9 cellular contexts compared by ENCODE assay signal in the genomic region with DNA sequence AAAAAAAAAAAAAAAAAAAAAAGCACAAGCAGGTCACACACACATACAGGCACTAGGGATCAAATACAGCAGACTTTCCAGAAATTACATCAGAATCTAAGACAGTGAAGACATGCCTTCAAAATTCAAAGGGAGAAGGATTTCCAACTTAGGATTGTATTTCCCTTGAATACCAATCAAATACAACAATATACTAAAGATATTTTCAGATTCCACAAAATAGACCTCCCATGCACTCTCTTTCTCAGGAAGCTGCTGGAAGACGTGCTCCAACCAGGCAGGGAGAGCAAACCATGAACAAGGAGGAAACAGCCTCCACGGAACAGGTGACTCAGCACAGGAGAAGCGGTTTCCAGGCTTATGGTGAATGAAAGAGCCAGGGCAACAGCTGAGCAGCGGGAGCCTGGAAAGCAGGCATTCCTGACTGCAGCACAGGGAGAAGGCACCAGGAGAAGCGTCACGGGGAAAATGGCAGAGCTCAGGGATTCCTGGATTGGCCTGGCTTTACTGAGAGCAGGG. TPM values are rescaled to one million over a fixed set of nuclear protein-coding genes. Genes with fewer than 3 reads are reported as not detected.
A peak's percentile ranks its signal among the peaks of the same experiment; 100 is the strongest.
DNase-seq lines count a peak whose midpoint lies in the region; ATAC-seq and TF ChIP-seq lines count a peak whose summit lies in the region.
"Had no signal": no experiment of that assay in that cellular context is flagged by ENCODE, and none has a peak within 500 bp of the region (broad histone marks: within the 10 kb centered on the region; RNA-seq: fewer than 3 reads in every experiment).

No MANE protein-coding gene starts in this region.

- peak; percentile 14; the same call in 1 of the 2 replicates for TF ChIP-seq RAD21 in Ishikawa (IDR thresholded peaks at IDR 0.05; ENCODE audit: low read depth)

- H3K4me1 ChIP-seq in mesodermal cell (ENCODE audit: control insufficient read depth, insufficient read depth, low read length, poor library complexity, severe bottlenecking) = peaks cover 31% of the 10 kb centered on the region

- ATAC-seq in HG03378 (IDR thresholded peaks at IDR 0.05; ENCODE audit: unreplicated experiment) (no peak), left lobe of liver (no peak), HG02884 (IDR thresholded peaks at IDR 0.05; ENCODE audit: unreplicated experiment) (no peak)
- ATAC-seq: activated CD8-positive, alpha-beta T cell treated with anti-CD3 and anti-CD28 coated beads for 36 hours had no signal

- H3K4me3 ChIP-seq in AG09309 (ENCODE audit: control insufficient read depth, low read depth, low read length) = no peak overlapping the region
- no peak overlapping the region for H3K4me3 ChIP-seq in choroid plexus epithelial cell (ENCODE audit: low read depth, low read length)
- no peak overlapping the region for H3K4me3 ChIP-seq in mesodermal cell (ENCODE audit: extremely low read depth, insufficient read depth, low read length, poor library complexity, severe bottlenecking)

- no peak for TF ChIP-seq CTCF in AG09309 (IDR thresholded peaks at IDR 0.05; ENCODE audit: control insufficient read depth, insufficient read depth, low read depth, low read length, missing control alignments)
- TF ChIP-seq CTCF in choroid plexus epithelial cell (conservative IDR thresholded peaks at IDR 0.05; ENCODE audit: low read depth, low read length) = no peak

- peaks cover 49% of the 10 kb centered on the region for H3K36me3 ChIP-seq in mesodermal cell (ENCODE audit: control insufficient read depth, insufficient read depth, low read length)

- peak overlapping the region; percentile 90 for H3K27ac ChIP-seq in mesodermal cell (ENCODE audit: low read depth, low read length, severe bottlenecking)

- H3K9me3 ChIP-seq in mesodermal cell (ENCODE audit: control insufficient read depth, low read length) = no peaks in the 10 kb centered on the region

- peak; percentile 56 for DNase-seq in AG09309 (ENCODE audit: low read depth)
- DNase-seq in choroid plexus epithelial cell (ENCODE audit: low read depth) = peak; percentile 87
- no peak for DNase-seq in activated gamma-delta T cell (lab: John Stamatoyannopoulos, UW)
- no peak for DNase-seq in left lobe of liver (ENCODE audit: low spot score)
- DNase-seq: activated CD8-positive, alpha-beta T cell treated with anti-CD3 and anti-CD28 coated beads for 36 hours had no signal

- TF ChIP-seq EP300 in Ishikawa (IDR thresholded peaks at IDR 0.05; ENCODE audit: borderline replicate concordance) = no peak; the same call in 1 of the 2 replicates

- 14 to 29% methylated on average over 5 to 6 of the region's 6 CpGs for WGBS in mesodermal cell (ENCODE audit: insufficient coverage in 2 of 2), 2 experiments

TF ChIP-seq in Ishikawa, 13 proteins besides CTCF, POLR2A, EP300 and RAD21:
- TF ChIP-seq TEAD4 (IDR thresholded peaks at IDR 0.05) (0 out of 2 replicates have a peak, but pooled peaks have one; percentile 21), ZBTB7A (IDR thresholded peaks at IDR 0.05; ENCODE audit: low read depth) (no peak), FOXM1 (IDR thresholded peaks at IDR 0.05; ENCODE audit: borderline replicate concordance, low read depth) (no peak), YY1 (IDR thresholded peaks at IDR 0.05; ENCODE audit: low read depth) (no peak), NFIC (IDR thresholded peaks at IDR 0.05) (no peak), CEBPB (IDR thresholded peaks at IDR 0.05) (no peak), CREB1 (IDR thresholded peaks at IDR 0.05; ENCODE audit: low read depth) (no peak), EGR1 (IDR thresholded peaks at IDR 0.05) (no peak), TAF1 (IDR thresholded peaks at IDR 0.05; ENCODE audit: low read depth) (no peak), TCF12 (IDR thresholded peaks at IDR 0.05; ENCODE audit: low read depth) (0 out of 2 replicates have a peak, but pooled peaks have one; percentile 23)
- TF ChIP-seq, protein P1, sequence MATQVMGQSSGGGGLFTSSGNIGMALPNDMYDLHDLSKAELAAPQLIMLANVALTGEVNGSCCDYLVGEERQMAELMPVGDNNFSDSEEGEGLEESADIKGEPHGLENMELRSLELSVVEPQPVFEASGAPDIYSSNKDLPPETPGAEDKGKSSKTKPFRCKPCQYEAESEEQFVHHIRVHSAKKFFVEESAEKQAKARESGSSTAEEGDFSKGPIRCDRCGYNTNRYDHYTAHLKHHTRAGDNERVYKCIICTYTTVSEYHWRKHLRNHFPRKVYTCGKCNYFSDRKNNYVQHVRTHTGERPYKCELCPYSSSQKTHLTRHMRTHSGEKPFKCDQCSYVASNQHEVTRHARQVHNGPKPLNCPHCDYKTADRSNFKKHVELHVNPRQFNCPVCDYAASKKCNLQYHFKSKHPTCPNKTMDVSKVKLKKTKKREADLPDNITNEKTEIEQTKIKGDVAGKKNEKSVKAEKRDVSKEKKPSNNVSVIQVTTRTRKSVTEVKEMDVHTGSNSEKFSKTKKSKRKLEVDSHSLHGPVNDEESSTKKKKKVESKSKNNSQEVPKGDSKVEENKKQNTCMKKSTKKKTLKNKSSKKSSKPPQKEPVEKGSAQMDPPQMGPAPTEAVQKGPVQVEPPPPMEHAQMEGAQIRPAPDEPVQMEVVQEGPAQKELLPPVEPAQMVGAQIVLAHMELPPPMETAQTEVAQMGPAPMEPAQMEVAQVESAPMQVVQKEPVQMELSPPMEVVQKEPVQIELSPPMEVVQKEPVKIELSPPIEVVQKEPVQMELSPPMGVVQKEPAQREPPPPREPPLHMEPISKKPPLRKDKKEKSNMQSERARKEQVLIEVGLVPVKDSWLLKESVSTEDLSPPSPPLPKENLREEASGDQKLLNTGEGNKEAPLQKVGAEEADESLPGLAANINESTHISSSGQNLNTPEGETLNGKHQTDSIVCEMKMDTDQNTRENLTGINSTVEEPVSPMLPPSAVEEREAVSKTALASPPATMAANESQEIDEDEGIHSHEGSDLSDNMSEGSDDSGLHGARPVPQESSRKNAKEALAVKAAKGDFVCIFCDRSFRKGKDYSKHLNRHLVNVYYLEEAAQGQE (IDR thresholded peaks at IDR 0.05; ENCODE audit: low read depth) = no peak
- TF ChIP-seq, protein P2, sequence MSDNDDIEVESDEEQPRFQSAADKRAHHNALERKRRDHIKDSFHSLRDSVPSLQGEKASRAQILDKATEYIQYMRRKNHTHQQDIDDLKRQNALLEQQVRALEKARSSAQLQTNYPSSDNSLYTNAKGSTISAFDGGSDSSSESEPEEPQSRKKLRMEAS (IDR thresholded peaks at IDR 0.05) = peak; percentile 24; the same call in 1 of the 2 replicates
- TF ChIP-seq, protein P3, sequence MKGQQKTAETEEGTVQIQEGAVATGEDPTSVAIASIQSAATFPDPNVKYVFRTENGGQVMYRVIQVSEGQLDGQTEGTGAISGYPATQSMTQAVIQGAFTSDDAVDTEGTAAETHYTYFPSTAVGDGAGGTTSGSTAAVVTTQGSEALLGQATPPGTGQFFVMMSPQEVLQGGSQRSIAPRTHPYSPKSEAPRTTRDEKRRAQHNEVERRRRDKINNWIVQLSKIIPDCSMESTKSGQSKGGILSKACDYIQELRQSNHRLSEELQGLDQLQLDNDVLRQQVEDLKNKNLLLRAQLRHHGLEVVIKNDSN (IDR thresholded peaks at IDR 0.05) = peak; percentile 27; the same call in 1 of the 2 replicates
TF ChIP-seq in Ishikawa: peak in this region for 4.

RNA-seq across cellular contexts. Expression of a gene that starts 32.0 kb away (rescaled TPM):
- polyA plus RNA-seq in mesodermal cell (2013, experiment 1 of 2) = 68.7 TPM
- 53.5 TPM for polyA plus RNA-seq in mesodermal cell (2013, experiment 2 of 2)
- 11.7 TPM for total RNA-seq in left lobe of liver

RNA-seq across cellular contexts. Expression of a gene that starts 39.0 kb away (rescaled TPM):
- 18.8 TPM for polyA plus RNA-seq in mesodermal cell (2013, experiment 1 of 2)
- polyA plus RNA-seq in mesodermal cell (2013, experiment 2 of 2) = 14.8 TPM
- 2.5 TPM for total RNA-seq in left lobe of liver

RNA-seq across cellular contexts. Expression of a gene that starts 59.2 kb away (rescaled TPM):
- 17.3 TPM for polyA plus RNA-seq in mesodermal cell (2013, experiment 1 of 2)
- polyA plus RNA-seq in mesodermal cell (2013, experiment 2 of 2) = 16.0 TPM
- total RNA-seq in left lobe of liver = 32.1 TPM

Comparison
In these comparisons a context has a peak if more than half of its experiments do, and no peak if none do; other contexts are left out.
1. DNase-seq: peak in AG09309 (single experiment) and choroid plexus epithelial cell (single experiment); none in activated gamma-delta T cell (single experiment) and left lobe of liver (single experiment).